In genomic region chr10:61839911-61840310, GRCh38 we compare ENCODE assay signal across 21 cellular contexts.
A peak's percentile ranks its signal among the peaks of the same experiment; 100 is the strongest.
DNase-seq lines count a peak whose midpoint lies in the region; ATAC-seq, FAIRE-seq and TF ChIP-seq lines count a peak whose summit lies in the region.
"Had no signal": no experiment of that assay in that cellular context is flagged by ENCODE, and none has a peak within 500 bp of the region (broad histone marks: within the 10 kb centered on the region; RNA-seq: fewer than 3 reads in every experiment).

No MANE protein-coding gene starts in this region.

- H3K4me3 ChIP-seq in pancreas = no peak overlapping the region
- H3K4me3 ChIP-seq: GM12878 had no signal

- CTCF ChIA-PET in Calu3 (lab: Charles Lee) = no interaction called here

- intact Hi-C loops in left colon (cut with DNase I, micrococcal nuclease) = loop anchor here in 1 of 2 donors (10.0 kb wide), 1 partner anchor 85 kb away; no protein-coding TSS in a partner anchor
- intact Hi-C loops in pancreas (cut with DNase I) = no loop called here
- intact Hi-C loops in Calu3 (cut with micrococcal nuclease; ENCODE audit: unreplicated experiment) = loop anchor here (5.0 to 10.0 kb wide), 3 partner anchors 235 to 412 kb away; no protein-coding TSS in a partner anchor

- H3K9me3 Mint-ChIP-seq in activated T-helper 17 cell treated with anti-CD3 and anti-CD28 coated beads, Interleukin-2, amount 50 U/mL, for 72 hours = no peaks in the 10 kb centered on the region
- H3K9me3 Mint-ChIP-seq in Calu3 (ENCODE audit: low read depth, unreplicated experiment) = no peaks in the 10 kb centered on the region
- H3K9me3 Mint-ChIP-seq: CD4-positive, alpha-beta memory T cell; HFFc6 had no signal

- WGBS in pancreas, 2 donors = 7 to 12% methylated on average over 3 of the region's 3 CpGs

- H3K27me3 Mint-ChIP-seq in activated T-helper 17 cell treated with anti-CD3 and anti-CD28 coated beads, Interleukin-2, amount 50 U/mL, for 72 hours = no peaks in the 10 kb centered on the region
- H3K27me3 Mint-ChIP-seq in Calu3 (ENCODE audit: unreplicated experiment) = peaks cover 29% of the 10 kb centered on the region
- H3K27me3 Mint-ChIP-seq: IgD-negative memory B cell had no signal

- no peaks in the 10 kb centered on the region for H3K36me3 Mint-ChIP-seq in activated T-helper 17 cell treated with anti-CD3 and anti-CD28 coated beads, Interleukin-2, amount 50 U/mL, for 72 hours (ENCODE audit: low read depth)
- H3K36me3 Mint-ChIP-seq in Calu3 (ENCODE audit: insufficient read depth, unreplicated experiment) = peaks cover 5% of the 10 kb centered on the region
- H3K36me3 Mint-ChIP-seq: CD4-positive, alpha-beta memory T cell; IgD-negative memory B cell had no signal

- no peak for TF ChIP-seq CTCF in 22Rv1 (IDR thresholded peaks at IDR 0.05)
- TF ChIP-seq CTCF in pancreas (IDR thresholded peaks at IDR 0.05) = no peak
- no peak for TF ChIP-seq CTCF in Calu3 (IDR thresholded peaks at IDR 0.05; ENCODE audit: unreplicated experiment)

- no peak for DNase-seq in left colon
- no peak for DNase-seq in pancreas
- DNase-seq in HCEC 1CT = no peak
- DNase-seq in OCI-M1 (lab: John Stamatoyannopoulos, UW) = no peak
- no peak for DNase-seq in Calu3
- DNase-seq: CD4-positive, alpha-beta memory T cell; DND-41; HFFc6; MV-4-11; NCI-H1436; NCI-H2029; NCI-H2171 treated with DMSO at 0.1 percent for 48 hours; NCI-H446 treated with DMSO at 0.1 percent for 48 hours; PC-3 had no signal

- H3K4me1 Mint-ChIP-seq in activated T-helper 17 cell treated with anti-CD3 and anti-CD28 coated beads, Interleukin-2, amount 50 U/mL, for 72 hours = peaks cover 5% of the 10 kb centered on the region
- peaks cover 38% of the 10 kb centered on the region for H3K4me1 Mint-ChIP-seq in Calu3 (ENCODE audit: low read depth, unreplicated experiment)

- ATAC-seq in activated T-helper 17 cell treated with anti-CD3 and anti-CD28 coated beads, Interleukin-2, amount 50 U/mL, for 72 hours (replicated peaks) = no peak
- peak; percentile 61 for ATAC-seq in left colon
- ATAC-seq in pancreas = peak in 3 of 4 donors; percentile 11 to 53 (median 45)
- ATAC-seq in GM19328 (IDR thresholded peaks at IDR 0.05; ENCODE audit: unreplicated experiment) = no peak
- ATAC-seq: GM12878, PC-3 had no signal

- no TSS peak for BruUV-seq in Calu3 (replicated peaks; lab: Mats Ljungman, UMichigan)

- peaks cover 31 to 69% (median 62%) of the 10 kb centered on the region in 3 donors for H3K4me1 ChIP-seq in pancreas

- no peaks in the 10 kb centered on the region for H3K36me3 ChIP-seq in pancreas

- H3K27ac ChIP-seq in 22Rv1 (peak overlapping the region; percentile 94), pancreas (peak overlapping the region in 3 of 4 donors; percentile 16 to 83 (median 60))

- no peak for FAIRE-seq in pancreas (lab: Jason Lieb, UNC)
- FAIRE-seq: D721Med, G401.6, GM12878 had no signal

- H3K27me3 ChIP-seq in pancreas = no peaks in the 10 kb centered on the region

- H3K4me3 Mint-ChIP-seq in activated T-helper 17 cell treated with anti-CD3 and anti-CD28 coated beads, Interleukin-2, amount 50 U/mL, for 72 hours = no peak overlapping the region
- H3K4me3 Mint-ChIP-seq in Calu3 (ENCODE audit: low read depth, unreplicated experiment) = no peak overlapping the region
- H3K4me3 Mint-ChIP-seq: HFFc6, IgD-negative memory B cell had no signal

- no peaks in the 10 kb centered on the region for H3K9me3 ChIP-seq in pancreas

- peak overlapping the region; percentile 32 for H3K27ac Mint-ChIP-seq in activated T-helper 17 cell treated with anti-CD3 and anti-CD28 coated beads, Interleukin-2, amount 50 U/mL, for 72 hours
- H3K27ac Mint-ChIP-seq in Calu3 (ENCODE audit: unreplicated experiment) = no peak overlapping the region
- H3K27ac Mint-ChIP-seq: CD4-positive, alpha-beta memory T cell; HFFc6; IgD-negative memory B cell had no signal

Comparison
In these comparisons a context has a peak if more than half of its experiments do, and no peak if none do; other contexts are left out.
1. ATAC-seq: peak in left colon (single experiment) and pancreas (3 of 4); none in activated T-helper 17 cell treated with anti-CD3 and anti-CD28 coated beads, Interleukin-2, amount 50 U/mL, for 72 hours (single experiment) and GM19328 (single experiment).